13 cellular contexts compared by ENCODE assay signal in the genomic region with DNA sequence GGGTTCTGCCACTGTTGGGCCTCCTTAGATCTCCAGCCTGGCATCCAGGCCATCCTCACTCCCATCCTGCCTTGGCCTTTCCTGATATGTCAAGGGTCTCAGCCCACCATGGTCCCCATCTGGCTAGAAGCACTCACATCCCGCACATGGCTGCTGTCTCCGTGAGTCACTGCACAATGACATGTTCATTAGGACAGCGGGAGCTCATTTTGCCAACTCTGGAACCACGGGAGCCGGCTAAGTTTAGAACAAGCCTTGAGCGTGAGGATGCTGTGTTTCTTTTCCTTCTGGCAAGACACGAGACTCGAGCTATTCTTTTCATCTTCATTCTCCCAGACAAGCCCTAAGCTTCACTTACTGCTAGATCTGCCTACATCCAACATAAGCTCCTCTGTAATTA.
"Had no signal": no experiment of that assay in that cellular context is flagged by ENCODE, and none has a peak within 500 bp of the region (broad histone marks: within the 10 kb centered on the region; RNA-seq: fewer than 3 reads in every experiment).

No MANE protein-coding gene starts in this region.

- DNase-seq: activated CD4-positive, alpha-beta T cell treated with anti-CD3 and anti-CD28 coated beads, Interleukin-2, amount 10 ng/mL, durations not matched to agents 7 days and 5 days; activated naive CD4-positive, alpha-beta T cell; activated naive CD8-positive, alpha-beta T cell treated with anti-CD3 and anti-CD28 coated beads, Interleukin-2, amount 10 ng/mL, durations not matched to agents 7 days and 5 days; aorta; erythroblast; hippocampal formation; mesenchymal stem cell; pancreas; stimulated activated naive B cell treated with anti-CD40 and anti-IgM and Interleukin-4, amounts not matched to agents 10 μg/mL and 1 μg/mL and 100 μg/mL, for 72 hours; SW 1271 had no signal

- H3K4me1 Mint-ChIP-seq: neural progenitor cell had no signal

- H3K9ac ChIP-seq: neural progenitor cell had no signal

- H3K4me2 ChIP-seq: neural progenitor cell had no signal

- H3K4me3 Mint-ChIP-seq: activated CD4-positive, alpha-beta T cell treated with anti-CD3 and anti-CD28 coated beads, Interleukin-2, amount 10 ng/mL, durations not matched to agents 7 days and 5 days; activated naive CD8-positive, alpha-beta T cell treated with anti-CD3 and anti-CD28 coated beads, Interleukin-2, amount 10 ng/mL, durations not matched to agents 7 days and 5 days; neural progenitor cell; stimulated activated naive B cell treated with anti-CD40 and anti-IgM and Interleukin-4, amounts not matched to agents 10 μg/mL and 1 μg/mL and 100 μg/mL, for 72 hours had no signal

- H3K27ac ChIP-seq: neural progenitor cell, pancreas, tibial nerve, vagina had no signal

- ATAC-seq: pancreas; stimulated activated naive B cell treated with anti-CD40 and anti-IgM and Interleukin-4, amounts not matched to agents 10 μg/mL and 1 μg/mL and 100 μg/mL, for 72 hours had no signal

- H3K36me3 Mint-ChIP-seq: activated naive CD8-positive, alpha-beta T cell treated with anti-CD3 and anti-CD28 coated beads, Interleukin-2, amount 10 ng/mL, durations not matched to agents 7 days and 5 days; neural progenitor cell; stimulated activated naive B cell treated with anti-CD40 and anti-IgM and Interleukin-4, amounts not matched to agents 10 μg/mL and 1 μg/mL and 100 μg/mL, for 72 hours had no signal

- H3K4me1 ChIP-seq: neural progenitor cell, pancreas, tibial nerve, vagina had no signal

- H2AFZ ChIP-seq: neural progenitor cell had no signal

- H3K27me3 ChIP-seq: neural progenitor cell, pancreas, tibial nerve, vagina had no signal

- H3K36me3 ChIP-seq: neural progenitor cell, pancreas, tibial nerve, vagina had no signal

- H3K4me3 ChIP-seq: neural progenitor cell, pancreas, tibial nerve, vagina had no signal

- H3K9me3 ChIP-seq: pancreas, tibial nerve, vagina had no signal

- H3K27ac Mint-ChIP-seq: activated CD4-positive, alpha-beta T cell treated with anti-CD3 and anti-CD28 coated beads, Interleukin-2, amount 10 ng/mL, durations not matched to agents 7 days and 5 days; neural progenitor cell; stimulated activated naive B cell treated with anti-CD40 and anti-IgM and Interleukin-4, amounts not matched to agents 10 μg/mL and 1 μg/mL and 100 μg/mL, for 72 hours had no signal

- H3K9me3 Mint-ChIP-seq: activated CD4-positive, alpha-beta T cell treated with anti-CD3 and anti-CD28 coated beads, Interleukin-2, amount 10 ng/mL, durations not matched to agents 7 days and 5 days had no signal
